Comparison of ENCODE assay signal across 9 cellular contexts in genomic region chr10:116848032-116848911, GRCh38. TPM values are rescaled to one million over a fixed set of nuclear protein-coding genes. Genes with fewer than 3 reads are reported as not detected.
DNase-seq lines count a peak whose midpoint lies in the region; ATAC-seq and TF ChIP-seq lines count a peak whose summit lies in the region.
"Had no signal": no experiment of that assay in that cellular context is flagged by ENCODE, and none has a peak within 500 bp of the region (broad histone marks: within the 10 kb centered on the region; RNA-seq: fewer than 3 reads in every experiment).

No MANE protein-coding gene starts in this region.

- ATAC-seq in GM18498 (IDR thresholded peaks at IDR 0.05; ENCODE audit: unreplicated experiment) (peak; percentile 77), HG02759 (IDR thresholded peaks at IDR 0.05; ENCODE audit: unreplicated experiment) (peak; percentile 76), PC-3 (no peak), left lobe of liver (no peak)

- BruUV-seq in PC-3 (replicated peaks; lab: Mats Ljungman, UMichigan), result no TSS peak

- peak overlapping the region; percentile 80 for H3K4me2 ChIP-seq in PC-3 (ENCODE audit: low read length)

- H3K4me3 ChIP-seq in PC-3 (ENCODE audit: low read length) (peak overlapping the region; percentile 93), fibroblast of mammary gland (ENCODE audit: control insufficient read depth, low read depth, low read length) (peak overlapping the region; percentile 69), skeletal muscle tissue (ENCODE audit: low read length in 3 of 3) (peak overlapping the region in 2 of 3 donors; percentile 69 to 77)

- peak overlapping the region; percentile 97; the same call in 1 of the 2 replicates for H2AFZ ChIP-seq in PC-3 (ENCODE audit: low read length)

- no peaks in the 10 kb centered on the region for H4K20me1 ChIP-seq in PC-3 (ENCODE audit: low read length)

- H3K27me3 ChIP-seq in PC-3 (ENCODE audit: low read length) (no peaks in the 10 kb centered on the region), skeletal muscle tissue (ENCODE audit: control insufficient read depth in 3 of 3, insufficient read depth in 3 of 3, low read length in 3 of 3) (peaks cover 9 to 37% (median 32%) of the 10 kb centered on the region in 3 donors)

- TF ChIP-seq CTCF in 22Rv1 (IDR thresholded peaks at IDR 0.05), result no peak
- TF ChIP-seq CTCF in PC-3 (conservative IDR thresholded peaks at IDR 0.05; ENCODE audit: low read depth, low read length), result no peak
- TF ChIP-seq CTCF in fibroblast of mammary gland (conservative IDR thresholded peaks at IDR 0.05; ENCODE audit: control insufficient read depth, insufficient read depth, low read depth, low read length), result no peak

- no peaks in the 10 kb centered on the region for H3K36me3 ChIP-seq in PC-3 (ENCODE audit: low read depth, low read length)
- H3K36me3 ChIP-seq in skeletal muscle tissue (ENCODE audit: control insufficient read depth in 3 of 3, insufficient read depth in 3 of 3, low read length in 3 of 3), result no peaks in the 10 kb centered on the region

- intact Hi-C loops in PC-3 (cut with micrococcal nuclease), result no loop called here

- H3K9me2 ChIP-seq in PC-3 (replicated peaks; ENCODE audit: low read length), result no peaks in the 10 kb centered on the region

- no peaks in the 10 kb centered on the region for H3K79me2 ChIP-seq in PC-3 (ENCODE audit: low read length)

- DNase-seq in PC-3, result no peak
- DNase-seq in fibroblast of mammary gland (ENCODE audit: low read depth), result peak; percentile 27
- DNase-seq in UCSD-AML1 (lab: John Stamatoyannopoulos, UW; ENCODE audit: unreplicated experiment), result no peak
- DNase-seq in left lobe of liver (ENCODE audit: low spot score), result no peak

- H3K9ac ChIP-seq in PC-3 (ENCODE audit: low read length) (peak overlapping the region; percentile 89), skeletal muscle tissue (ENCODE audit: low read depth in 1 of 3, low read length in 3 of 3) (peak overlapping the region in 1 of 3 donors; percentile 69)

- no peaks in the 10 kb centered on the region for H3K9me3 ChIP-seq in PC-3 (ENCODE audit: low read length)
- no peaks in the 10 kb centered on the region for H3K9me3 ChIP-seq in skeletal muscle tissue (ENCODE audit: control insufficient read depth in 3 of 3, low read length in 3 of 3)

- H3K27ac ChIP-seq in 22Rv1 (peak overlapping the region; percentile 79), PC-3 (ENCODE audit: low read length) (no peak overlapping the region), skeletal muscle tissue (ENCODE audit: low read depth, low read length) (no peak overlapping the region)

- H3K4me1 ChIP-seq in PC-3 (ENCODE audit: insufficient read depth, low read length) (peaks cover 7% of the 10 kb centered on the region), skeletal muscle tissue (ENCODE audit: control insufficient read depth in 3 of 3, insufficient read depth in 3 of 3, low read length in 3 of 3) (peaks cover 0 to 9% (median 5%) of the 10 kb centered on the region in 3 donors)

- H3F3A ChIP-seq in PC-3 (ENCODE audit: low read length, unreplicated experiment), result no peaks in the 10 kb centered on the region

- CTCF ChIA-PET in PC-3 (lab: Charles Lee), result no interaction called here

- POLR2A ChIA-PET in PC-3 (lab: Charles Lee; ENCODE audit: unreplicated experiment), result no interaction called here

RNA-seq across cellular contexts. Expression of gene ENO4, which starts 1.0 kb away (rescaled TPM):
- total RNA-seq in PC-3 (2014; rRNA removed), result 0.35 TPM in 1 of 2 replicates, not detected in the other
- total RNA-seq in skeletal muscle tissue, result not detected
- total RNA-seq in left lobe of liver, result not detected
- total RNA-seq: mononuclear cell had no signal

Comparison
In these comparisons a context has a peak if more than half of its experiments do, and no peak if none do; other contexts are left out.
1. ATAC-seq: peak in GM18498 (single experiment) and HG02759 (single experiment); none in PC-3 (single experiment) and left lobe of liver (single experiment).
2. Peak in every context shown above with its lines, with median percentiles within 50 percentile points of each other: H3K4me3 ChIP-seq.